30 cellular contexts compared by ENCODE assay signal in genomic region chr19:41269055-41269454, GRCh38.
"Had no signal": no experiment of that assay in that cellular context is flagged by ENCODE, and none has a peak within 500 bp of the region (broad histone marks: within the 10 kb centered on the region; RNA-seq: fewer than 3 reads in every experiment).

No MANE protein-coding gene starts in this region.

- H3K4me3 ChIP-seq: adrenal gland, body of pancreas, colonic mucosa, dorsolateral prefrontal cortex, gastrocnemius medialis, heart left ventricle had no signal

- H3K27ac Mint-ChIP-seq: activated CD4-positive, alpha-beta memory T cell treated with anti-CD3 and anti-CD28 coated beads, Interleukin-2, amount 10 ng/mL, durations not matched to agents 7 days and 5 days; activated CD4-positive, alpha-beta T cell treated with anti-CD3 and anti-CD28 coated beads, Interleukin-2, amount 10 ng/mL, durations not matched to agents 7 days and 5 days; activated naive CD4-positive, alpha-beta T cell treated with anti-CD3 and anti-CD28 coated beads, Interleukin-2, amount 50 U/mL, for 24 hours; activated T-helper 17 cell treated with anti-CD3 and anti-CD28 coated beads, Interleukin-2, amount 50 U/mL, for 72 hours; dendritic cell treated with granulocyte-macrophage colony-stimulating factor and Interleukin-4, amounts not matched to agents 40 ng/mL and 50 ng/mL, for 4 days; endodermal cell had no signal

- H3K27me3 Mint-ChIP-seq: activated CD4-positive, alpha-beta memory T cell treated with anti-CD3 and anti-CD28 coated beads, Interleukin-2, amount 10 ng/mL, durations not matched to agents 7 days and 5 days; activated CD4-positive, alpha-beta T cell treated with anti-CD3 and anti-CD28 coated beads, Interleukin-2, amount 10 ng/mL, durations not matched to agents 7 days and 5 days; activated naive CD4-positive, alpha-beta T cell treated with anti-CD3 and anti-CD28 coated beads, Interleukin-2, amount 50 U/mL, for 24 hours; activated naive CD8-positive, alpha-beta T cell treated with anti-CD3 and anti-CD28 coated beads for 36 hours; activated T-helper 17 cell treated with anti-CD3 and anti-CD28 coated beads, Interleukin-2, amount 50 U/mL, for 72 hours; dendritic cell treated with granulocyte-macrophage colony-stimulating factor and Interleukin-4, amounts not matched to agents 40 ng/mL and 50 ng/mL, for 4 days had no signal

- ATAC-seq: activated naive CD8-positive, alpha-beta T cell treated with anti-CD3 and anti-CD28 coated beads, Interleukin-2, amount 50 U/mL, for 24 hours; activated T-cell treated with anti-CD3 and anti-CD28 coated beads, Interleukin-2, amount 50 U/mL, for 4 hours; activated T-helper 17 cell treated with anti-CD3 and anti-CD28 coated beads, Interleukin-2, amount 50 U/mL, for 72 hours; body of pancreas; esophagus mucosa; gastrocnemius medialis; heart left ventricle had no signal

- H3K4me3 Mint-ChIP-seq: activated CD4-positive, alpha-beta memory T cell treated with anti-CD3 and anti-CD28 coated beads, Interleukin-2, amount 10 ng/mL, durations not matched to agents 7 days and 5 days; activated CD4-positive, alpha-beta T cell treated with anti-CD3 and anti-CD28 coated beads, Interleukin-2, amount 10 ng/mL, durations not matched to agents 7 days and 5 days; activated naive CD4-positive, alpha-beta T cell treated with anti-CD3 and anti-CD28 coated beads, Interleukin-2, amount 50 U/mL, for 24 hours; activated naive CD8-positive, alpha-beta T cell treated with anti-CD3 and anti-CD28 coated beads for 36 hours; activated naive CD8-positive, alpha-beta T cell treated with anti-CD3 and anti-CD28 coated beads, Interleukin-2, amount 50 U/mL, for 24 hours; activated T-cell treated with anti-CD3 and anti-CD28 coated beads, Interleukin-2, amount 50 U/mL, for 4 hours; activated T-helper 17 cell treated with anti-CD3 and anti-CD28 coated beads, Interleukin-2, amount 50 U/mL, for 72 hours; dendritic cell treated with granulocyte-macrophage colony-stimulating factor and Interleukin-4, amounts not matched to agents 40 ng/mL and 50 ng/mL, for 4 days; endodermal cell had no signal

- H3K27me3 ChIP-seq: adrenal gland, body of pancreas, colonic mucosa, dorsolateral prefrontal cortex, gastrocnemius medialis, heart left ventricle had no signal

- DNase-seq: activated CD4-positive, alpha-beta memory T cell treated with anti-CD3 and anti-CD28 coated beads, Interleukin-2, amount 10 ng/mL, durations not matched to agents 7 days and 5 days; activated CD4-positive, alpha-beta T cell treated with anti-CD3 and anti-CD28 coated beads for 1 hour; activated CD4-positive, alpha-beta T cell treated with anti-CD3 and anti-CD28 coated beads for 4 hours; activated CD4-positive, alpha-beta T cell treated with anti-CD3 and anti-CD28 coated beads, Interleukin-2, amount 10 ng/mL, durations not matched to agents 7 days and 5 days; activated CD4-positive, alpha-beta T cell treated with anti-CD3 and anti-CD28 coated beads, Interleukin-2, amount 50 U/mL, for 4 hours; activated effector memory CD4-positive, alpha-beta T cell treated with Interleukin-2 at 50 U/mL for 16 hours; activated gamma-delta T cell treated with Interleukin-2 at 50 U/mL for 16 hours; activated naive CD4-positive, alpha-beta T cell treated with Interleukin-2 at 50 U/mL for 16 hours; activated naive CD8-positive, alpha-beta T cell treated with anti-CD3 and anti-CD28 coated beads for 36 hours; activated naive CD8-positive, alpha-beta T cell treated with anti-CD3 and anti-CD28 coated beads, Interleukin-2, amount 50 U/mL, for 24 hours; activated T-cell treated with anti-CD3 and anti-CD28 coated beads, Interleukin-2, amount 50 U/mL, for 4 hours; amygdala; body of pancreas; central memory CD4-positive, alpha-beta T cell; cerebellar nuclear complex; colonic mucosa; dorsolateral prefrontal cortex; effector memory CD4-positive, alpha-beta T cell; endodermal cell; foreskin fibroblast; gastrocnemius medialis; glutamatergic neuron; heart left ventricle; T-helper 1 cell; T-helper 2 cell had no signal

- H3K9me3 Mint-ChIP-seq: activated CD4-positive, alpha-beta memory T cell treated with anti-CD3 and anti-CD28 coated beads, Interleukin-2, amount 10 ng/mL, durations not matched to agents 7 days and 5 days; activated CD4-positive, alpha-beta T cell treated with anti-CD3 and anti-CD28 coated beads, Interleukin-2, amount 10 ng/mL, durations not matched to agents 7 days and 5 days; activated naive CD4-positive, alpha-beta T cell treated with anti-CD3 and anti-CD28 coated beads, Interleukin-2, amount 50 U/mL, for 24 hours; activated naive CD8-positive, alpha-beta T cell treated with anti-CD3 and anti-CD28 coated beads for 36 hours; activated T-cell treated with anti-CD3 and anti-CD28 coated beads, Interleukin-2, amount 50 U/mL, for 4 hours; activated T-helper 17 cell treated with anti-CD3 and anti-CD28 coated beads, Interleukin-2, amount 50 U/mL, for 72 hours; dendritic cell treated with granulocyte-macrophage colony-stimulating factor and Interleukin-4, amounts not matched to agents 40 ng/mL and 50 ng/mL, for 4 days; endodermal cell had no signal

- H3K27ac ChIP-seq: body of pancreas, colonic mucosa, dorsolateral prefrontal cortex, gastrocnemius medialis, heart left ventricle had no signal

- H3K9me3 ChIP-seq: adrenal gland, body of pancreas, colonic mucosa, gastrocnemius medialis, heart left ventricle had no signal
